Comparison of ENCODE assay signal across 8 cellular contexts in the genomic region with DNA sequence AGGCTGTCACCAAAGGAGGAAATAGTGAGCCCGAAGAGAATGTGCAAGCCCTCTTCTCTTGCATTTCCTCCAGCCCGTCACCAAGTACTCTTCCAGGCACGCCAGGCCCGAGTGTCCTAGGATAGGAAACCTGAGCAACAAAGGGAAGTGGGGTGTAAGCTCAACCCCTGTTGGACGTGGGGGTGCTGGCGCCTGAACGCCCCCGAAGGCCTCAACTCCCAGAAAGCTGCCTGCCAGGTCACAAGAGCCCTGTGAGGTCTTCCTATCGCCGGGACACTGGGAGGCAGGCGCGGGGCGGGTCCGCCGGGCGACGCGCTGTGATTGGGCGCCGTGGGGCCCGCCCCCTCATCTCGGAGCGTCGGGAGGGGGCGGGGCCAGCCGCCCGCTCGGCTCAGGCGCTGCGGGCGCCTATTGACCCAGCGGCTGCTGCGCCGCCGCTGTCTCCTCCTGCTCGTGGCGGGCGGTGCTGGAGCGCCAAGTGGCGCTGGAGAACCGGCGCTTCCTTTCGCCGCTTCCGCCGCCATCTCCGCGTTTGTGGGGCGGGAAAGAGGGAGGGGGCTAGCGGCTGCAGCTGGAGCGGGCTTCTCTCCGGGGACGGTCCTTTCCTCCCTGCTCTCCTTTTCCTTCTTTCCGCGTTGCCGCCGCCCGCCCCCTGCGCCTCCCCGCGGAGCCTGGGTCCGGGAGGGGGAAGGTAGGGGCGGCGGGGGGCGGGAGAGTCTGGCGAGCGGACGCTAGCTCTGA. TPM values are rescaled to one million over a fixed set of nuclear protein-coding genes. Genes with fewer than 3 reads are reported as not detected.
DNase-seq lines count a peak whose midpoint lies in the region; ATAC-seq and TF ChIP-seq lines count a peak whose summit lies in the region.

No MANE protein-coding gene starts in this region.

- H3K36me3 ChIP-seq in mucosa of stomach (ENCODE audit: control insufficient read depth, insufficient read depth, low read length) = no peaks in the 10 kb centered on the region

- H3K27me3 ChIP-seq in mucosa of stomach (ENCODE audit: control insufficient read depth, insufficient read depth, low read length) = no peaks in the 10 kb centered on the region

- DNase-seq in DMS153 (lab: John Stamatoyannopoulos, UW) (peak; percentile 78), HuH-7 (ENCODE audit: low spot score) (peak; percentile 76), OCI-M1 (lab: John Stamatoyannopoulos, UW) (peak; percentile 97), activated T-cell treated with anti-CD3 and anti-CD28 coated beads for 48 hours (ENCODE audit: low read depth) (peak; percentile 83), epithelial cell of proximal tubule (ENCODE audit: low read depth) (no peak)
- peak; percentile 42 for DNase-seq in stimulated activated CD8-positive, alpha-beta memory T cell treated with anti-CD3 and anti-CD28 coated beads, Interleukin-7, amount 100 ng/mL, for 24 hours (ENCODE audit: low read depth)

- TF ChIP-seq CTCF in epithelial cell of proximal tubule (conservative IDR thresholded peaks at IDR 0.05; ENCODE audit: low read depth, low read length) = peak; percentile 1

- H3K4me1 ChIP-seq in mucosa of stomach (ENCODE audit: control insufficient read depth, insufficient read depth, low read length) = peaks cover 15% of the 10 kb centered on the region

- peak overlapping the region; percentile 89 for H3K4me3 ChIP-seq in epithelial cell of proximal tubule (ENCODE audit: low read depth, low read length)
- peak overlapping the region; percentile 60 for H3K4me3 ChIP-seq in mucosa of stomach (ENCODE audit: low read length)

- H3K9me3 ChIP-seq in mucosa of stomach (ENCODE audit: control insufficient read depth, low read length) = no peaks in the 10 kb centered on the region

- peak overlapping the region; percentile 93 for H3K9ac ChIP-seq in mucosa of stomach (ENCODE audit: low read length)

- ATAC-seq in GM21526 (IDR thresholded peaks at IDR 0.05; ENCODE audit: low FRiP score, unreplicated experiment) = peak; percentile 83

RNA-seq across cellular contexts. Expression of a gene that starts 0.6 kb away (rescaled TPM):
- total RNA-seq in epithelial cell of proximal tubule = 34.7 and 51.2 TPM in 2 replicates
